Comparison of ENCODE assay signal across 8 cellular contexts in the genomic region with DNA sequence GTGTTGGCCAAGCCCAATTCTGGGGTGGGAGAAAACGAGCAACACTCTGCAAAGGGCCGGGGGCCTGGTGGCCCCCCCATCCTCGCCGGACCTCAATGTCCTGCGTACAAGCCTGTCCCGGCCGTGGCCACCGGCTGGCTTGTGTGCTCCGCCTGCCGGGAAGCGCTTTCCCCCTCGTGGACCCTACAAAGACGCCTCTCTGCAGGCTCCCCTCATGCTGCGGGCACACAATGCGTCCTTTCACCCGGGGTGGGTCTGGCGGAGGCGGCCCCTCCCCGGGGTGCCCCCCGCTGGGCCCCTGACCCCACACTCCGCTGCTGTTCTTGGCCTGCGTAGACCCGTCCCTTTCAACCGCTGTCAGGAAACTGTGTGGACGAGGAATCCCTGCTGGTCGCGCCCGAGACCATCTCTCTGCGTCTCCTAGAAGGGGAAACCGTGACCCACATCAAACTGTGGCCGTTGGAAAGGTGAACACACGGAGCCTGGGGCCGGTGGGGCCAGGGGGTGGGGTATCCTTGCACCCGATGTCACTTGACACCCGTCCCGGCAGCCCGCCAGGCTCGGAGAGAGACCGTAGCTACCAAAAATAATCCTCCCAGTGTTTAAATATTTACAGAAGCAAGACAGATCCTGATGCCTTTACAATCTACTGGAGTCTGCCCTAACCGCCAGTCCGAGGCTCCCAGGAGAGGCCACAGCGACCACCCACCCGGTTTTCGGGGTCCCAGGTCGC. TPM values are rescaled to one million over a fixed set of nuclear protein-coding genes. Genes with fewer than 3 reads are reported as not detected.
DNase-seq lines count a peak whose midpoint lies in the region; ATAC-seq and TF ChIP-seq lines count a peak whose summit lies in the region.

No MANE protein-coding gene starts in this region.

- H3K27ac Mint-ChIP-seq in GM23338, result peak overlapping the region; percentile 30

- H3K4me2 ChIP-seq in GM23338, result peak overlapping the region; percentile 81

- peak overlapping the region; percentile 91; the same call in 1 of the 2 replicates for H3K27ac ChIP-seq in GM23338 (ENCODE audit: low read depth)
- peak overlapping the region in 27 of 59 donors; percentile 6 to 77 (median 39) for H3K27ac ChIP-seq in dorsolateral prefrontal cortex
- H3K27ac ChIP-seq in muscle layer of duodenum (ENCODE audit: low read length), result no peak overlapping the region

- no peaks in the 10 kb centered on the region; the same call in 1 of the 3 replicates for H3K36me3 Mint-ChIP-seq in GM23338 (ENCODE audit: low read depth)

- 0 out of 4 replicates have a peak, but pooled peaks of 1 of the 2 experiments have one; percentile 6 for TF ChIP-seq CTCF in GM23338 (conservative IDR thresholded peaks at IDR 0.05; ENCODE audit: low read depth in 2 of 2)
- TF ChIP-seq CTCF in dorsolateral prefrontal cortex (IDR thresholded peaks at IDR 0.05 in 54 of 56, conservative IDR thresholded peaks at IDR 0.05 in 2 of 56; ENCODE audit: low read depth in 1 of 56, partially characterized antibody in 56 of 56), result peak in 41 of 56 donors; percentile 14 to 73 (median 48)

- H3F3A ChIP-seq in GM23338 (replicated peaks; ENCODE audit: low read depth), result peaks cover 7% of the 10 kb centered on the region; the same call in 1 of the 2 replicates

- H3K27me3 ChIP-seq in GM23338 (ENCODE audit: insufficient read depth), result no peaks in the 10 kb centered on the region
- no peaks in the 10 kb centered on the region for H3K27me3 ChIP-seq in dorsolateral prefrontal cortex
- H3K27me3 ChIP-seq in muscle layer of duodenum (ENCODE audit: low read depth, low read length), result no peaks in the 10 kb centered on the region

- DNase-seq in GM23338 (ENCODE audit: low spot score) (peak; percentile 34), NCI-H526 treated with DMSO at 0.1 percent for 48 hours (lab: John Stamatoyannopoulos, UW) (peak; percentile 66), dorsolateral prefrontal cortex (peak in 1 of 10 donors; percentile 62), Kasumi-1 (lab: John Stamatoyannopoulos, UW) (no peak), middle frontal gyrus (ENCODE audit: extremely low spot score, low spot score) (no peak)

- peak overlapping the region; percentile 53 for H3K4me3 ChIP-seq in GM23338
- peak overlapping the region; percentile 45 to 74 (median 65) for H3K4me3 ChIP-seq in dorsolateral prefrontal cortex
- peak overlapping the region; percentile 44 to 59 for H3K4me3 ChIP-seq in muscle layer of duodenum (ENCODE audit: low read depth in 1 of 2, low read length in 2 of 2)

- intact Hi-C loops in dorsolateral prefrontal cortex (cut with DNase I), result loop anchor here (2.0 to 5.0 kb wide), 7 partner anchors 65 to 250 kb away; no protein-coding TSS in a partner anchor

- no peaks in the 10 kb centered on the region; the same call in 2 of the 3 replicates for H3K9me3 Mint-ChIP-seq in GM23338

- H3K4me1 ChIP-seq in GM23338 (ENCODE audit: insufficient read depth) (peaks cover 50% of the 10 kb centered on the region), muscle layer of duodenum (ENCODE audit: control insufficient read depth in 1 of 2, insufficient read depth in 2 of 2, low read length in 2 of 2) (peaks cover 22 to 42% of the 10 kb centered on the region in 2 donors)

- H4K20me1 ChIP-seq in GM23338 (replicated peaks; ENCODE audit: insufficient read depth), result peaks cover 18% of the 10 kb centered on the region

- H3K36me3 ChIP-seq in GM23338 (ENCODE audit: insufficient read depth) (no peaks in the 10 kb centered on the region), muscle layer of duodenum (ENCODE audit: control insufficient read depth in 1 of 2, insufficient read depth in 2 of 2, low read length in 2 of 2) (no peaks in the 10 kb centered on the region)

- peaks cover 16% of the 10 kb centered on the region for H3K27me3 Mint-ChIP-seq in GM23338 (ENCODE audit: insufficient read depth, low read depth, poor library complexity)

- ATAC-seq in GM23338 (peak; percentile 48), GM18511 (IDR thresholded peaks at IDR 0.05; ENCODE audit: unreplicated experiment) (no peak), GM21529 (IDR thresholded peaks at IDR 0.05; ENCODE audit: unreplicated experiment) (no peak)

- no peak overlapping the region for H2AFZ ChIP-seq in GM23338

- peaks cover 66% of the 10 kb centered on the region for H3K4me1 Mint-ChIP-seq in GM23338

- H3K79me2 ChIP-seq in GM23338 (replicated peaks; ENCODE audit: insufficient read depth), result peaks cover 47% of the 10 kb centered on the region

- no peaks in the 10 kb centered on the region for H3K9me3 ChIP-seq in muscle layer of duodenum (ENCODE audit: control insufficient read depth in 1 of 2, low read length in 2 of 2)

- peak overlapping the region; percentile 63 for H3K4me3 Mint-ChIP-seq in GM23338

- no peaks in the 10 kb centered on the region for H3K9me2 ChIP-seq in GM23338 (ENCODE audit: insufficient read depth)

TF ChIP-seq in GM23338, 12 proteins besides CTCF, POLR2A, EP300 and RAD21 (continues in another document):
- TF ChIP-seq, protein P1, sequence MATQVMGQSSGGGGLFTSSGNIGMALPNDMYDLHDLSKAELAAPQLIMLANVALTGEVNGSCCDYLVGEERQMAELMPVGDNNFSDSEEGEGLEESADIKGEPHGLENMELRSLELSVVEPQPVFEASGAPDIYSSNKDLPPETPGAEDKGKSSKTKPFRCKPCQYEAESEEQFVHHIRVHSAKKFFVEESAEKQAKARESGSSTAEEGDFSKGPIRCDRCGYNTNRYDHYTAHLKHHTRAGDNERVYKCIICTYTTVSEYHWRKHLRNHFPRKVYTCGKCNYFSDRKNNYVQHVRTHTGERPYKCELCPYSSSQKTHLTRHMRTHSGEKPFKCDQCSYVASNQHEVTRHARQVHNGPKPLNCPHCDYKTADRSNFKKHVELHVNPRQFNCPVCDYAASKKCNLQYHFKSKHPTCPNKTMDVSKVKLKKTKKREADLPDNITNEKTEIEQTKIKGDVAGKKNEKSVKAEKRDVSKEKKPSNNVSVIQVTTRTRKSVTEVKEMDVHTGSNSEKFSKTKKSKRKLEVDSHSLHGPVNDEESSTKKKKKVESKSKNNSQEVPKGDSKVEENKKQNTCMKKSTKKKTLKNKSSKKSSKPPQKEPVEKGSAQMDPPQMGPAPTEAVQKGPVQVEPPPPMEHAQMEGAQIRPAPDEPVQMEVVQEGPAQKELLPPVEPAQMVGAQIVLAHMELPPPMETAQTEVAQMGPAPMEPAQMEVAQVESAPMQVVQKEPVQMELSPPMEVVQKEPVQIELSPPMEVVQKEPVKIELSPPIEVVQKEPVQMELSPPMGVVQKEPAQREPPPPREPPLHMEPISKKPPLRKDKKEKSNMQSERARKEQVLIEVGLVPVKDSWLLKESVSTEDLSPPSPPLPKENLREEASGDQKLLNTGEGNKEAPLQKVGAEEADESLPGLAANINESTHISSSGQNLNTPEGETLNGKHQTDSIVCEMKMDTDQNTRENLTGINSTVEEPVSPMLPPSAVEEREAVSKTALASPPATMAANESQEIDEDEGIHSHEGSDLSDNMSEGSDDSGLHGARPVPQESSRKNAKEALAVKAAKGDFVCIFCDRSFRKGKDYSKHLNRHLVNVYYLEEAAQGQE (IDR thresholded peaks at IDR 0.05; ENCODE audit: unreplicated experiment), result no peak

RNA-seq across cellular contexts. Expression of a gene that starts 43.6 kb away (rescaled TPM):
- 93.5 and 104 TPM in 2 replicates for total RNA-seq in GM23338 (2014; rRNA removed; shearing (Covaris generic))
- 15.2 and 16.7 TPM in 2 replicates for polyA plus RNA-seq in GM23338 (2016; fragmentation: Nextera tagmentation; extraction: Ambion mirVana)
- total RNA-seq in dorsolateral prefrontal cortex, result 10 to 100 TPM; 15.4 to 54.1 (median 29.0) TPM

RNA-seq across cellular contexts. Expression of a gene that starts 44.4 kb away (rescaled TPM):
- 7.1 and 8.1 TPM in 2 replicates for total RNA-seq in GM23338 (2014; rRNA removed; shearing (Covaris generic))
- 6.7 and 7.6 TPM in 2 replicates for polyA plus RNA-seq in GM23338 (2016; fragmentation: Nextera tagmentation; extraction: Ambion mirVana)
- 10 to 100 TPM in 106 of 120 experiments, 1 to 10 TPM in 14; 6.5 to 39.9 (median 15.8) TPM for total RNA-seq in dorsolateral prefrontal cortex

Comparison
In these comparisons a context has a peak if more than half of its experiments do, and no peak if none do; other contexts are left out.
1. DNase-seq: peak in GM23338 (single experiment) and NCI-H526 treated with DMSO at 0.1 percent for 48 hours (single experiment); none in Kasumi-1 (0 of 2) and middle frontal gyrus (single experiment).
2. Peak in every context shown above with its lines, with median percentiles within 50 percentile points of each other: H3K4me3 ChIP-seq.